ENCODE assay signal across 9 cellular contexts in the genomic region with DNA sequence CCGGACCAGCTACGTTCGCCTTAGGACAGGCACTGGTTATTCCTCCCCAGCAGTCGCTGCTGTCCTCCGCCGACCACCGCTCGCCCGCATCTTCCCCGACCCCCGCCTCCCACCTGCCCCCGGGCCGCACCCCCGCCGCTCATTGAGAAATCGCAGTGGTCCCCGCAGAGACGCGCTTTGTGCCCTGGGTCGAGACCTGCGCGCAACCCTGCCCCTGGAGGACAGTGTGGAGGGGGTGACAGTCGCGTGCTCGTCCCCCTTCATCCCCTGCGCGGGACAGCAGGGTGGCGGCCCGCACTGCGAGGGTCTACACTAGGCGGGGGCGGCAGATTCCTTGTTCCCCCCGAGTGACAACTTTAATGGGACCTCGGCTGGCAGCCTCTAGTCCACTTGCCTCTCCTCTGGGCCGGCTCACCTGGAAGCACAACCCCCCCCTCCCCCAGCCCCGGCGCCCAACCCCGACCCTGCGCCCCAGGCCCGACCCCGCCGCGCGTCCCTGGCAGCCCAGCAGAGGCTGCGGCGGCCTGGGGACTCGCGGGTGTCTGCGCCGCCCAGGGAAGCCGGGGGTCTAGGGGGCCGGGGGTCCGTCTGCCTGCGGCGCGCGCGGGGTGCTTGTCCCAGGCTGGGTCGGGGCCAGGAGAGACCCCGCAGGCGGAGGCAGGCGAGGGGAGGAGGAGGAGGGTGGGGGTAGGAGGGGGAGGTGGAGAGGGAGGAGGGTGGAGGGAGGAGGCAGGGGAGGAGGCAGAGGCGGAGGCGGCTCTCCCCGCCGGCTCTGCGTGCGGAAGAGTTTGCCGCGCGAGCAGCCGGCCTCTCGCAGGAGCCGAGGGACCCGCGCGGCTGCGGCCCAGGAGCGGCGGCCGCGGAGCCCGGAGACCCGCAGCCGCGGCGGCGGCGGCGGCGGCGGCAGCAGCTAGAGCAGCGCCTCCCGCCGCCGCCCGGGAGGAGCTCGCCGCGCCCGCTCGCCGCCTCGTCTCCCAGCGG. TPM values are rescaled to one million over a fixed set of nuclear protein-coding genes. Genes with fewer than 3 reads are reported as not detected.
A peak's percentile ranks its signal among the peaks of the same experiment; 100 is the strongest.
DNase-seq lines count a peak whose midpoint lies in the region; ATAC-seq and TF ChIP-seq lines count a peak whose summit lies in the region.
"Had no signal": no experiment of that assay in that cellular context is flagged by ENCODE, and none has a peak within 500 bp of the region (broad histone marks: within the 10 kb centered on the region; RNA-seq: fewer than 3 reads in every experiment).

TSS of gene NPAS2 (plus strand) at position 775 of the 981 bp plus-strand sequence. CDS start 84,616 bp downstream, outside the sequence.

- no peaks in the 10 kb centered on the region for H3K9me2 ChIP-seq in neural cell (ENCODE audit: insufficient read depth, low read length)

- POLR2A ChIA-PET in A673 (lab: Charles Lee; ENCODE audit: low non-redundant PET): no interaction called here

- H3K4me1 Mint-ChIP-seq in HFFc6 (ENCODE audit: low read depth): peaks cover 44% of the 10 kb centered on the region
- peaks cover 26% of the 10 kb centered on the region for H3K4me1 Mint-ChIP-seq in activated T-cell treated with anti-CD3 and anti-CD28 coated beads, Interleukin-2, amount 50 U/mL, for 24 hours (ENCODE audit: low read depth)

- CTCF ChIA-PET in A673 (lab: Charles Lee): no interaction called here

- peak within 1 kb of the TSS; percentile 73 for H3K9ac ChIP-seq in neural cell (ENCODE audit: low read length)

- no TSS peak for BruUV-seq in A673 (replicated peaks; lab: Mats Ljungman, UMichigan)

- no peaks in the 10 kb centered on the region for H3K27me3 Mint-ChIP-seq in HFFc6 (ENCODE audit: insufficient read depth)
- peaks cover 39% of the 10 kb centered on the region for H3K27me3 Mint-ChIP-seq in activated T-cell treated with anti-CD3 and anti-CD28 coated beads, Interleukin-2, amount 50 U/mL, for 24 hours

- H3K4me3 ChIP-seq in A673 (ENCODE audit: low read depth, low read length, poor library complexity, severe bottlenecking) (peak within 1 kb of the TSS; percentile 62), foreskin fibroblast (ENCODE audit: low read depth in 1 of 2, low read length in 2 of 2) (peak within 1 kb of the TSS; percentile 66 to 83), neural cell (ENCODE audit: low read length) (peak within 1 kb of the TSS; percentile 91)
- H3K4me3 ChIP-seq: GM12878 had no signal

- DNase-seq in A673 (ENCODE audit: low spot score) (peak; percentile 69), HFFc6 (no peak), foreskin fibroblast (peak; percentile 62 to 79), middle frontal gyrus (ENCODE audit: extremely low spot score, low spot score) (no peak), AML-193 (lab: John Stamatoyannopoulos, UW) (no peak)
- peak; percentile 62 for DNase-seq in activated T-cell treated with anti-CD3 and anti-CD28 coated beads, Interleukin-2, amount 50 U/mL, for 24 hours

- peaks cover 6% of the 10 kb centered on the region for H3F3A ChIP-seq in neural cell (ENCODE audit: insufficient read depth, low read length, poor library complexity, severe bottlenecking)

- intact Hi-C loops in A673 (cut with micrococcal nuclease; ENCODE audit: unreplicated experiment): loop anchor here (5.0 kb wide), 2 partner anchors 87 to 313 kb away; no protein-coding TSS in a partner anchor

- H3K27ac ChIP-seq in A673 (ENCODE audit: low read depth, low read length, poor library complexity, severe bottlenecking): no peak within 1 kb of the TSS
- H3K27ac ChIP-seq in neural cell (ENCODE audit: low read length): peak within 1 kb of the TSS; percentile 3

- TF ChIP-seq EP300 in neural cell (conservative IDR thresholded peaks at IDR 0.05; ENCODE audit: poor library complexity, severe bottlenecking): no peak

- H3K9me3 Mint-ChIP-seq in HFFc6: no peaks in the 10 kb centered on the region
- H3K9me3 Mint-ChIP-seq in activated T-cell treated with anti-CD3 and anti-CD28 coated beads, Interleukin-2, amount 50 U/mL, for 24 hours: no peaks in the 10 kb centered on the region

- H3K27ac Mint-ChIP-seq in HFFc6: no peak within 1 kb of the TSS; the same call in 1 of the 2 replicates
- H3K27ac Mint-ChIP-seq in activated T-cell treated with anti-CD3 and anti-CD28 coated beads, Interleukin-2, amount 50 U/mL, for 24 hours: peak within 1 kb of the TSS; percentile 72

- peak within 1 kb of the TSS; percentile 92 for H3K4me2 ChIP-seq in neural cell (ENCODE audit: low read length)

- TF ChIP-seq CTCF in A673 (conservative IDR thresholded peaks at IDR 0.05; ENCODE audit: low read depth, low read length) (no peak), HFFc6 (IDR thresholded peaks at IDR 0.05) (no peak), foreskin fibroblast (IDR thresholded peaks at IDR 0.05; ENCODE audit: low read depth, low read length) (no peak), neural cell (IDR thresholded peaks at IDR 0.05; ENCODE audit: poor library complexity, severe bottlenecking) (no peak)

- ATAC-seq in GM21786 (IDR thresholded peaks at IDR 0.05; ENCODE audit: unreplicated experiment): no peak
- ATAC-seq: GM12878 had no signal

- H4K20me1 ChIP-seq in neural cell (ENCODE audit: insufficient read depth): no peaks in the 10 kb centered on the region

- no peak for TF ChIP-seq RAD21 in neural cell (conservative IDR thresholded peaks at IDR 0.05)

- no peaks in the 10 kb centered on the region for H3K9me3 ChIP-seq in A673 (ENCODE audit: low read depth, low read length, poor library complexity, severe bottlenecking)
- no peaks in the 10 kb centered on the region for H3K9me3 ChIP-seq in neural cell (ENCODE audit: low read length)

- H3K36me3 Mint-ChIP-seq in HFFc6 (ENCODE audit: low read depth): no peaks in the 10 kb centered on the region
- no peaks in the 10 kb centered on the region for H3K36me3 Mint-ChIP-seq in activated T-cell treated with anti-CD3 and anti-CD28 coated beads, Interleukin-2, amount 50 U/mL, for 24 hours (ENCODE audit: low read depth)

- H3K4me1 ChIP-seq in A673 (ENCODE audit: insufficient read depth, low read length, poor library complexity, severe bottlenecking): peaks cover 7% of the 10 kb centered on the region

- H3K36me3 ChIP-seq in A673 (ENCODE audit: insufficient read depth, low read length, poor library complexity, severe bottlenecking): no peaks in the 10 kb centered on the region
- no peaks in the 10 kb centered on the region for H3K36me3 ChIP-seq in neural cell (ENCODE audit: insufficient read depth, low read length)

- peak within 1 kb of the TSS; percentile 90 for H3K4me3 Mint-ChIP-seq in HFFc6
- peak within 1 kb of the TSS; percentile 77 for H3K4me3 Mint-ChIP-seq in activated T-cell treated with anti-CD3 and anti-CD28 coated beads, Interleukin-2, amount 50 U/mL, for 24 hours

- H2AFZ ChIP-seq in neural cell (ENCODE audit: low read depth, low read length): peak within 1 kb of the TSS; percentile 27

- H3K27me3 ChIP-seq in A673 (replicated peaks; ENCODE audit: insufficient read depth, low read depth, low read length, poor library complexity): peaks cover 48% of the 10 kb centered on the region
- peaks cover 46% of the 10 kb centered on the region for H3K27me3 ChIP-seq in neural cell (ENCODE audit: insufficient read depth, low read depth, low read length)

- no peaks in the 10 kb centered on the region for H3K79me2 ChIP-seq in neural cell (replicated peaks; ENCODE audit: insufficient read depth, low read length)

TF ChIP-seq in neural cell, 6 proteins besides CTCF, POLR2A, EP300 and RAD21:
- TF ChIP-seq MXI1 (conservative IDR thresholded peaks at IDR 0.05; ENCODE audit: poor library complexity, severe bottlenecking): no peak
- TF ChIP-seq REST (IDR thresholded peaks at IDR 0.05; ENCODE audit: borderline replicate concordance): no peak
- TF ChIP-seq SMC3 (conservative IDR thresholded peaks at IDR 0.05; ENCODE audit: poor library complexity): no peak
- no peak for TF ChIP-seq TAF1 (IDR thresholded peaks at IDR 0.05; ENCODE audit: low read depth)
- no peak for TF ChIP-seq POLR2AphosphoS5 (IDR thresholded peaks at IDR 0.05)
- no peak for TF ChIP-seq EZH2 (IDR thresholded peaks at IDR 0.05; ENCODE audit: borderline replicate concordance, insufficient read depth, low read length, poor library complexity, severe bottlenecking)

RNA-seq across cellular contexts. Expression of gene NPAS2, which starts in this region (rescaled TPM):
- 9.4 and 10.8 TPM in 2 replicates for total RNA-seq in A673 (2021)
- 10 to 100 TPM in 2 of 6 experiments, 1 to 10 TPM in 4; 8.8 to 14.7 (median 9.3) TPM for total RNA-seq in HFFc6 (2021; fragmentation: NEBNext Ultra II Directional; extraction: Animal tissue kit (Norgen Biotek cat#: 25700))
- 2.1 and 3.2 TPM in 2 replicates for polyA plus RNA-seq in neural cell
- 2.8 and 3.9 TPM in 2 replicates for polyA minus RNA-seq in neural cell
- polyA plus RNA-seq: GM12878 had no signal

Comparison
In these comparisons a context has a peak if more than half of its experiments do, and no peak if none do; other contexts are left out.
1. DNase-seq: peak in A673 (single experiment), activated T-cell treated with anti-CD3 and anti-CD28 coated beads, Interleukin-2, amount 50 U/mL, for 24 hours (single experiment) and foreskin fibroblast (2 of 2); none in HFFc6 (single experiment), middle frontal gyrus (single experiment) and AML-193 (0 of 2).
2. Peak in every context shown above with its lines, with median percentiles within 50 percentile points of each other: H3K4me3 ChIP-seq.